In the genomic region with DNA sequence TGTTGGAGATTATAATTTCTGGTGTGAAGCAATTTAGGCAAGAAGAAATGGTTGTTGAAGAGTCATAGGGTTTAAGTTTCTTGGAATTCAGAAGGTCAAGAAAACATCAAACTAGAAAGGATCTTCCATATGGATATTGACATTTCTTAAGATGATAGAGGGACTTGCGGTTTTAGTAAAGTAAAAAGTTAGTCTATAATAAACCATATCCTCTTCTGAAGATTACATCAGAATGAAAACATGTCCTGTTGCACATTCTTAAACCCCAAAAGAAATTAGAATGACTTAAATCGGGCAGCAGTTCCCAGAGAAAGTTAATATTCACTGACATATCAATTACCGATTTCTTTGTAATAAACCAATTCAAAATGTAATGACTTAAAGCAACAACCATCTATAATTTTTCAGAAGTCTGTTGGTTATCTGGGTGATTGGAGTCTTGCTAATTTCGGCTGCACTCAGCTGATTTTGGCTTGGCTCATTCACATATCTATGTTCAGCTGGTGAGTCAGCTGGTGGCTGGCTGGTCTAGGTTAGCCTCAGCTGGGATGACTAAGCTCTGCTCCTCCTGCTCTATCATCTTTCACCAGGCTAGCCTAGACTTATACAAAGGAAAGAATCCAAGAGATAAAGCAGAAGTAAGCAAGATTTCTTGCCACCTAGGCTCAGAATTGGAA, we compare ENCODE assay signal across 9 cellular contexts. TPM values are rescaled to one million over a fixed set of nuclear protein-coding genes. Genes with fewer than 3 reads are reported as not detected.
DNase-seq lines count a peak whose midpoint lies in the region; ATAC-seq, FAIRE-seq and TF ChIP-seq lines count a peak whose summit lies in the region.
"Had no signal": no experiment of that assay in that cellular context is flagged by ENCODE, and none has a peak within 500 bp of the region (broad histone marks: within the 10 kb centered on the region; RNA-seq: fewer than 3 reads in every experiment).

No MANE protein-coding gene starts in this region.

- H3K4me3 ChIP-seq in HEK293 (ENCODE audit: low read depth, low read length) (no peak overlapping the region), keratinocyte (ENCODE audit: control insufficient read depth in 2 of 3, extremely low read depth in 1 of 3, insufficient read depth in 2 of 3, low read depth in 1 of 3, low read length in 3 of 3) (no peak overlapping the region), testis (no peak overlapping the region)

- ATAC-seq in activated T-helper 17 cell treated with anti-CD3 and anti-CD28 coated beads, Interleukin-2, amount 50 U/mL, for 72 hours (replicated peaks), result peak; percentile 90
- no peak for ATAC-seq in HG03175 (IDR thresholded peaks at IDR 0.05; ENCODE audit: unreplicated experiment)
- no peak for ATAC-seq in HG02970 (IDR thresholded peaks at IDR 0.05; ENCODE audit: low FRiP score, unreplicated experiment)

- TF ChIP-seq CTCF in AG09319 (IDR thresholded peaks at IDR 0.05; ENCODE audit: low read depth, low read length) (no peak), HEK293 (tag by site-specific recombination; IDR thresholded peaks at IDR 0.05) (no peak), keratinocyte (optimal IDR thresholded peaks at IDR 0.05 in 1 of 3, IDR thresholded peaks at IDR 0.05 in 1 of 3, conservative IDR thresholded peaks at IDR 0.05 in 1 of 3; ENCODE audit: extremely low read depth in 1 of 3, insufficient read depth in 2 of 3, low read length in 3 of 3) (no peak), testis (IDR thresholded peaks at IDR 0.05) (no peak)

- peak; percentile 81 for DNase-seq in AG09319 (ENCODE audit: extremely low read depth, low read depth)
- peak; percentile 66 for DNase-seq in keratinocyte (ENCODE audit: low read depth, low spot score)
- no peak for DNase-seq in NCI-H2107 treated with DMSO at 0.1 percent for 48 hours (lab: John Stamatoyannopoulos, UW; ENCODE audit: unreplicated experiment)
- no peak for DNase-seq in testis
- DNase-seq: activated CD4-positive, alpha-beta T cell treated with anti-CD3 and anti-CD28 coated beads for 1 hour had no signal

- intact Hi-C loops in testis (cut with DNase I; ENCODE audit: low total_unique reads), result no loop called here

- H3K27me3 Mint-ChIP-seq in activated T-helper 17 cell treated with anti-CD3 and anti-CD28 coated beads, Interleukin-2, amount 50 U/mL, for 72 hours, result no peaks in the 10 kb centered on the region

- no peaks in the 10 kb centered on the region for H3K36me3 ChIP-seq in HEK293 (ENCODE audit: control insufficient read depth in 2 of 2, insufficient read depth in 1 of 2, low read length in 2 of 2)
- H3K36me3 ChIP-seq in keratinocyte (ENCODE audit: control insufficient read depth in 2 of 2, extremely low read depth in 1 of 2, insufficient read depth in 2 of 2, low read length in 2 of 2), result no peaks in the 10 kb centered on the region
- no peaks in the 10 kb centered on the region for H3K36me3 ChIP-seq in testis (ENCODE audit: low read depth, missing control alignments)

- H3K9me3 Mint-ChIP-seq in activated T-helper 17 cell treated with anti-CD3 and anti-CD28 coated beads, Interleukin-2, amount 50 U/mL, for 72 hours, result peaks cover 4% of the 10 kb centered on the region

- no peak overlapping the region for H3K27ac Mint-ChIP-seq in activated T-helper 17 cell treated with anti-CD3 and anti-CD28 coated beads, Interleukin-2, amount 50 U/mL, for 72 hours

- no peaks in the 10 kb centered on the region for H3K36me3 Mint-ChIP-seq in activated T-helper 17 cell treated with anti-CD3 and anti-CD28 coated beads, Interleukin-2, amount 50 U/mL, for 72 hours (ENCODE audit: low read depth)

- H3K4me3 Mint-ChIP-seq in activated T-helper 17 cell treated with anti-CD3 and anti-CD28 coated beads, Interleukin-2, amount 50 U/mL, for 72 hours, result no peak overlapping the region

- no peaks in the 10 kb centered on the region for H3K9me1 ChIP-seq in keratinocyte (ENCODE audit: control insufficient read depth, extremely low read depth, insufficient read depth, low read length)

- H3K9ac ChIP-seq in keratinocyte (ENCODE audit: control insufficient read depth, extremely low read depth, insufficient read depth, low read length), result no peak overlapping the region

- H3K4me1 ChIP-seq in HEK293 (ENCODE audit: control insufficient read depth, insufficient read depth, low read length), result no peaks in the 10 kb centered on the region
- peaks cover 15% of the 10 kb centered on the region for H3K4me1 ChIP-seq in keratinocyte (ENCODE audit: control insufficient read depth, extremely low read depth, insufficient read depth, low read length)
- H3K4me1 ChIP-seq in testis, result no peaks in the 10 kb centered on the region

- no peaks in the 10 kb centered on the region for H4K20me1 ChIP-seq in keratinocyte (ENCODE audit: control insufficient read depth, extremely low read depth, insufficient read depth, low read length)

- no peak for TF ChIP-seq POLR2A in testis (IDR thresholded peaks at IDR 0.05)

- H3K9me3 ChIP-seq in HEK293 (ENCODE audit: control insufficient read depth, insufficient read depth, low read depth, low read length) (no peaks in the 10 kb centered on the region), keratinocyte (ENCODE audit: control insufficient read depth, low read depth, low read length) (no peaks in the 10 kb centered on the region), testis (no peaks in the 10 kb centered on the region)

- peak overlapping the region; percentile 71 for H3K4me2 ChIP-seq in keratinocyte (ENCODE audit: control insufficient read depth, extremely low read depth, insufficient read depth, low read depth, low read length)

- H3K27ac ChIP-seq in HEK293 (ENCODE audit: extremely low read depth, low read depth, low read length) (no peak overlapping the region), keratinocyte (ENCODE audit: control insufficient read depth, insufficient read depth, low read length) (peak overlapping the region; percentile 47), testis (no peak overlapping the region)

- WGBS in testis, 2 donors, result 80 to 81% methylated on average over 3 to 4 of the region's 4 CpGs

- H3K4me1 Mint-ChIP-seq in activated T-helper 17 cell treated with anti-CD3 and anti-CD28 coated beads, Interleukin-2, amount 50 U/mL, for 72 hours, result peaks cover 14% of the 10 kb centered on the region

- peak; percentile 89 for FAIRE-seq in keratinocyte (lab: Jason Lieb, UNC)

- dilution Hi-C loops in keratinocyte (cut with MboI; ENCODE audit: extremely low pct_ligation_motif_present, low sequenced_read_pairs), result no loop called here

- no peaks in the 10 kb centered on the region for H3K79me2 ChIP-seq in keratinocyte (ENCODE audit: control insufficient read depth, insufficient read depth, low read length)

- POLR2A ChIA-PET in HEK293 (lab: Yijun Ruan, JAX), result no interaction called here

- H3K27me3 ChIP-seq in keratinocyte (ENCODE audit: control insufficient read depth, extremely low read depth, insufficient read depth, low read length) (no peaks in the 10 kb centered on the region), testis (no peaks in the 10 kb centered on the region)

- CTCF ChIA-PET in HEK293 (lab: Yijun Ruan, JAX), result interaction anchor here (0.6 to 1.8 kb wide), 4 partner anchors 9 to 55 kb away, joined by 3 to 7 read pairs (median 4); no protein-coding TSS in a partner anchor

- H2AFZ ChIP-seq in keratinocyte (ENCODE audit: control insufficient read depth, low read length), result no peak overlapping the region

TF ChIP-seq in HEK293, 187 proteins besides CTCF, POLR2A, EP300 and RAD21:
- peak; percentile 46; the same call in 1 of the 2 replicates for TF ChIP-seq ZNF629 (tag by site-specific recombination; IDR thresholded peaks at IDR 0.05)
- TF ChIP-seq, protein P1, sequence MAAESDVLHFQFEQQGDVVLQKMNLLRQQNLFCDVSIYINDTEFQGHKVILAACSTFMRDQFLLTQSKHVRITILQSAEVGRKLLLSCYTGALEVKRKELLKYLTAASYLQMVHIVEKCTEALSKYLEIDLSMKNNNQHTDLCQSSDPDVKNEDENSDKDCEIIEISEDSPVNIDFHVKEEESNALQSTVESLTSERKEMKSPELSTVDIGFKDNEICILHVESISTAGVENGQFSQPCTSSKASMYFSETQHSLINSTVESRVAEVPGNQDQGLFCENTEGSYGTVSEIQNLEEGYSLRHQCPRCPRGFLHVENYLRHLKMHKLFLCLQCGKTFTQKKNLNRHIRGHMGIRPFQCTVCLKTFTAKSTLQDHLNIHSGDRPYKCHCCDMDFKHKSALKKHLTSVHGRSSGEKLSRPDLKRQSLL (tag by site-specific recombination; IDR thresholded peaks at IDR 0.05), result peak; percentile 89
- TF ChIP-seq ZNF211 (tag by site-specific recombination; IDR thresholded peaks at IDR 0.05; ENCODE audit: low read depth), result no peak
- peak; percentile 46; the same call in 1 of the 2 replicates for TF ChIP-seq SCRT2 (tag by site-specific recombination; IDR thresholded peaks at IDR 0.05)
- 0 out of 2 replicates have a peak, but pooled peaks have one; percentile 22 for TF ChIP-seq KLF10 (tag by site-specific recombination; IDR thresholded peaks at IDR 0.05)

RNA-seq across cellular contexts. Expression of gene DYNLT3, which starts 24.4 kb away (rescaled TPM):
- total RNA-seq in activated T-helper 17 cell treated with anti-CD3 and anti-CD28 coated beads, Interleukin-2, amount 50 U/mL, for 72 hours, result 10 to 100 TPM; 16.9 to 55.8 TPM
- polyA plus RNA-seq in keratinocyte (25.9 to 37.3 TPM (median 30.4 TPM) in 3 replicates), testis (ENCODE audit: insufficient read depth, low read depth, low replicate concordance) (20.1 TPM)
- 9.8 TPM for polyA plus RNA-seq in keratinocyte (2011; ENCODE audit: low read depth)
- polyA plus RNA-seq in keratinocyte (2011; cell fraction: cytosol; rRNA removed), result 23.4 and 43.9 TPM in 2 replicates
- 9.9 and 14.6 TPM in 2 replicates for polyA plus RNA-seq in keratinocyte (2011; cell fraction: nucleus; rRNA removed)
- 26.9 and 34.6 TPM in 2 replicates for polyA plus RNA-seq in keratinocyte (2012; ENCODE audit: low replicate concordance)
- polyA minus RNA-seq in keratinocyte, result 3.6 to 16.7 TPM (median 12.5 TPM) in 3 replicates
- 19.4 TPM for polyA minus RNA-seq in keratinocyte (2011; cell fraction: cytosol; rRNA and poly(A)+ RNA removed)
- polyA minus RNA-seq in keratinocyte (2011; cell fraction: nucleus; rRNA and poly(A)+ RNA removed), result 4.5 and 7.2 TPM in 2 replicates
- total RNA-seq in testis, result 10 to 100 TPM; 11.1 to 11.7 TPM

Comparison
In these comparisons a context has a peak if more than half of its experiments do, and no peak if none do; other contexts are left out.
1. DNase-seq: peak in AG09319 (single experiment) and keratinocyte (single experiment); none in NCI-H2107 treated with DMSO at 0.1 percent for 48 hours (single experiment) and testis (single experiment).